28 cellular contexts compared by ENCODE assay signal in genomic region chr2:83085869-83086268, GRCh38.
"Had no signal": no experiment of that assay in that cellular context is flagged by ENCODE, and none has a peak within 500 bp of the region (broad histone marks: within the 10 kb centered on the region; RNA-seq: fewer than 3 reads in every experiment).

No MANE protein-coding gene starts in this region.

- ATAC-seq: effector memory CD8-positive, alpha-beta T cell; esophagus mucosa; foreskin keratinocyte; gastrocnemius medialis; gastroesophageal sphincter; heart left ventricle; heart right ventricle had no signal

- H3K36me3 ChIP-seq: colonic mucosa, esophagus muscularis mucosa, esophagus squamous epithelium, gastrocnemius medialis, gastroesophageal sphincter, heart left ventricle, heart right ventricle had no signal

- H3K9me3 ChIP-seq: colonic mucosa, esophagus muscularis mucosa, esophagus squamous epithelium, gastrocnemius medialis, gastroesophageal sphincter, heart left ventricle had no signal

- FAIRE-seq: colon, endometrium, endothelial cell of umbilical vein, frontal cortex had no signal

- H3K27me3 ChIP-seq: colonic mucosa, esophagus muscularis mucosa, esophagus squamous epithelium, foreskin keratinocyte, gastrocnemius medialis, gastroesophageal sphincter, heart left ventricle, heart right ventricle had no signal

- DNase-seq: colonic mucosa; cortex of kidney; dermis blood vessel endothelial cell; dorsolateral prefrontal cortex; effector CD4-positive, alpha-beta T cell; effector CD8-positive, alpha-beta T cell; effector memory CD4-positive, alpha-beta T cell; effector memory CD8-positive, alpha-beta T cell; endodermal cell; erythroblast; esophagus squamous epithelium; foreskin fibroblast; foreskin keratinocyte; foreskin melanocyte; gastrocnemius medialis; glutamatergic neuron; head of caudate nucleus; heart left ventricle; heart right ventricle had no signal

- H3K27ac ChIP-seq: colonic mucosa, coronary artery, dorsolateral prefrontal cortex, epithelial cell of prostate, esophagus muscularis mucosa, esophagus squamous epithelium, foreskin keratinocyte, gastrocnemius medialis, gastroesophageal sphincter, heart left ventricle, heart right ventricle had no signal

- H3K4me3 ChIP-seq: colonic mucosa, coronary artery, dorsolateral prefrontal cortex, esophagus muscularis mucosa, esophagus squamous epithelium, gastrocnemius medialis, gastroesophageal sphincter, heart left ventricle, heart right ventricle had no signal

- H3K4me1 ChIP-seq: foreskin keratinocyte, gastrocnemius medialis had no signal
